In genomic region chr5:53109436-53110127, GRCh38 we compare ENCODE assay signal across 9 cellular contexts. TPM values are rescaled to one million over a fixed set of nuclear protein-coding genes. Genes with fewer than 3 reads are reported as not detected.
DNase-seq lines count a peak whose midpoint lies in the region; ATAC-seq, FAIRE-seq and TF ChIP-seq lines count a peak whose summit lies in the region.
"Had no signal": no experiment of that assay in that cellular context is flagged by ENCODE, and none has a peak within 500 bp of the region (broad histone marks: within the 10 kb centered on the region; RNA-seq: fewer than 3 reads in every experiment).

Gene MOCS2 (minus strand): TSS chr5:53109757. CDS start chr5:53107174, 2,583 bp downstream.

- peak within 1 kb of the TSS; percentile 68 to 87 (median 78) for H3K4me3 ChIP-seq in keratinocyte (ENCODE audit: control insufficient read depth in 2 of 3, extremely low read depth in 1 of 3, insufficient read depth in 2 of 3, low read depth in 1 of 3, low read length in 3 of 3)

- peaks cover 6% of the 10 kb centered on the region for H3K4me1 ChIP-seq in keratinocyte (ENCODE audit: control insufficient read depth, extremely low read depth, insufficient read depth, low read length)

- H2AFZ ChIP-seq in keratinocyte (ENCODE audit: control insufficient read depth, low read length): peak within 1 kb of the TSS; percentile 92

- H4K20me1 ChIP-seq in keratinocyte (ENCODE audit: control insufficient read depth, extremely low read depth, insufficient read depth, low read length): no peaks in the 10 kb centered on the region

- dilution Hi-C loops in keratinocyte (cut with MboI; ENCODE audit: extremely low pct_ligation_motif_present, low sequenced_read_pairs): no loop called here

- no peak for TF ChIP-seq CTCF in keratinocyte (optimal IDR thresholded peaks at IDR 0.05 in 1 of 3, IDR thresholded peaks at IDR 0.05 in 1 of 3, conservative IDR thresholded peaks at IDR 0.05 in 1 of 3; ENCODE audit: extremely low read depth in 1 of 3, insufficient read depth in 2 of 3, low read length in 3 of 3)

- H3K27ac ChIP-seq in keratinocyte (ENCODE audit: control insufficient read depth, insufficient read depth, low read length): peak within 1 kb of the TSS; percentile 70

- peaks cover 1 to 8% of the 10 kb centered on the region in 2 experiments for H3K36me3 ChIP-seq in keratinocyte (ENCODE audit: control insufficient read depth in 2 of 2, extremely low read depth in 1 of 2, insufficient read depth in 2 of 2, low read length in 2 of 2)

- H3K9ac ChIP-seq in keratinocyte (ENCODE audit: control insufficient read depth, extremely low read depth, insufficient read depth, low read length): peak within 1 kb of the TSS; percentile 82

- ATAC-seq in HG03439 (IDR thresholded peaks at IDR 0.05; ENCODE audit: unreplicated experiment): peak; percentile 97

- H3K4me2 ChIP-seq in keratinocyte (ENCODE audit: control insufficient read depth, extremely low read depth, insufficient read depth, low read depth, low read length): peak within 1 kb of the TSS; percentile 95

- DNase-seq in Ammon's horn (ENCODE audit: low spot score) (peak; percentile 93), GM19238 (ENCODE audit: insufficient read length, low spot score) (peak; percentile 90), NCI-H510A (lab: John Stamatoyannopoulos, UW) (peak; percentile 61), cerebellar nuclear complex (lab: John Stamatoyannopoulos, UW) (peak; percentile 2 to 62), keratinocyte (ENCODE audit: low read depth, low spot score) (peak; percentile 28)
- peak; percentile 86 for DNase-seq in activated CD4-positive, alpha-beta T cell treated with anti-CD3 and anti-CD28 coated beads for 1 hour
- DNase-seq in stimulated activated CD4-positive, alpha-beta T cell treated with anti-CD3 and anti-CD28 coated beads, Interleukin-12 subunit alpha, Interleukin-12 subunit beta, amount 100 ng/mL, for 48 hours (ENCODE audit: low read depth in 2 of 3, low spot score in 1 of 3): peak; percentile 75 to 88 (median 81)

- H3K27me3 ChIP-seq in keratinocyte (ENCODE audit: control insufficient read depth, extremely low read depth, insufficient read depth, low read length): no peaks in the 10 kb centered on the region

- peaks cover 35% of the 10 kb centered on the region for H3K79me2 ChIP-seq in keratinocyte (ENCODE audit: control insufficient read depth, insufficient read depth, low read length)

- FAIRE-seq in keratinocyte (lab: Jason Lieb, UNC): peak; percentile 70
- FAIRE-seq: endometrium had no signal

- no peaks in the 10 kb centered on the region for H3K9me3 ChIP-seq in keratinocyte (ENCODE audit: control insufficient read depth, low read depth, low read length)

- H3K9me1 ChIP-seq in keratinocyte (ENCODE audit: control insufficient read depth, extremely low read depth, insufficient read depth, low read length): peaks cover 3% of the 10 kb centered on the region

RNA-seq across cellular contexts. Expression of gene MOCS2, which starts in this region (rescaled TPM):
- 28.2 to 54.3 TPM (median 50.3 TPM) in 3 replicates for polyA plus RNA-seq in keratinocyte
- polyA plus RNA-seq in keratinocyte (2011; ENCODE audit: low read depth): 17.3 TPM
- polyA plus RNA-seq in keratinocyte (2011; cell fraction: cytosol; rRNA removed): 44.0 and 62.9 TPM in 2 replicates
- 18.8 and 26.8 TPM in 2 replicates for polyA plus RNA-seq in keratinocyte (2011; cell fraction: nucleus; rRNA removed)
- polyA plus RNA-seq in keratinocyte (2012; ENCODE audit: low replicate concordance): 25.5 and 44.7 TPM in 2 replicates
- 0.52 to 20.4 TPM (median 17.2 TPM) in 3 replicates for polyA minus RNA-seq in keratinocyte
- 13.2 TPM for polyA minus RNA-seq in keratinocyte (2011; cell fraction: cytosol; rRNA and poly(A)+ RNA removed)
- 4.6 and 9.9 TPM in 2 replicates for polyA minus RNA-seq in keratinocyte (2011; cell fraction: nucleus; rRNA and poly(A)+ RNA removed)

Comparison
In these comparisons a context has a peak if more than half of its experiments do, and no peak if none do; other contexts are left out.
1. Peak in every context shown above with its lines: DNase-seq, ATAC-seq, H3K4me3 ChIP-seq and H3K27ac ChIP-seq.
2. DNase-seq: peak in every context shown above with its lines; median percentile 93 in Ammon's horn; 90 in GM19238; 86 in activated CD4-positive, alpha-beta T cell treated with anti-CD3 and anti-CD28 coated beads for 1 hour; 81 in stimulated activated CD4-positive, alpha-beta T cell treated with anti-CD3 and anti-CD28 coated beads, Interleukin-12 subunit alpha, Interleukin-12 subunit beta, amount 100 ng/mL, for 48 hours; 61 in NCI-H510A; 32 in cerebellar nuclear complex; 28 in keratinocyte.